12 cellular contexts compared by ENCODE assay signal in genomic region chr5:172797800-172798199, GRCh38. TPM values are rescaled to one million over a fixed set of nuclear protein-coding genes. Genes with fewer than 3 reads are reported as not detected.
DNase-seq lines count a peak whose midpoint lies in the region; ATAC-seq and TF ChIP-seq lines count a peak whose summit lies in the region.
"Had no signal": no experiment of that assay in that cellular context is flagged by ENCODE, and none has a peak within 500 bp of the region (broad histone marks: within the 10 kb centered on the region; RNA-seq: fewer than 3 reads in every experiment).

No MANE protein-coding gene starts in this region.

- peak overlapping the region; percentile 22 for H3K27ac Mint-ChIP-seq in activated T-cell treated with anti-CD3 and anti-CD28 coated beads, Interleukin-2, amount 50 U/mL, for 24 hours

- H3K27me3 Mint-ChIP-seq in activated T-cell treated with anti-CD3 and anti-CD28 coated beads, Interleukin-2, amount 50 U/mL, for 24 hours: no peaks in the 10 kb centered on the region
- no peaks in the 10 kb centered on the region for H3K27me3 Mint-ChIP-seq in activated T-cell treated with anti-CD3 and anti-CD28 coated beads, Interleukin-2, amount 50 U/mL, for 4 hours (ENCODE audit: low read depth)

- TF ChIP-seq CTCF in brain microvascular endothelial cell (IDR thresholded peaks at IDR 0.05; ENCODE audit: low read depth, low read length, missing control alignments) (no peak), transverse colon (IDR thresholded peaks at IDR 0.05) (no peak), testis (IDR thresholded peaks at IDR 0.05) (no peak)

- DNase-seq in activated T-cell treated with anti-CD3 and anti-CD28 coated beads, Interleukin-2, amount 50 U/mL, for 24 hours: no peak
- no peak for DNase-seq in activated T-cell treated with anti-CD3 and anti-CD28 coated beads, Interleukin-2, amount 50 U/mL, for 4 hours
- DNase-seq in brain microvascular endothelial cell (no peak), transverse colon (no peak), NCI-H1694 treated with DMSO at 0.1 percent for 48 hours (lab: John Stamatoyannopoulos, UW) (no peak), testis (no peak), cortex of kidney (lab: John Stamatoyannopoulos, UW) (no peak)
- DNase-seq: activated effector memory CD4-positive, alpha-beta T cell treated with anti-CD3 and anti-CD28 coated beads, Interleukin-2, amount 50 U/mL, for 16 hours; GDM1; SK-N-SH; small intestine had no signal

- intact Hi-C loops in transverse colon (cut with DNase I; ENCODE audit: low total_unique reads) (no loop called here), testis (cut with DNase I; ENCODE audit: low total_unique reads) (loop anchor here (10.0 kb wide), 1 partner anchor 77 kb away; no protein-coding TSS in a partner anchor)

- H3K4me1 ChIP-seq in muscle layer of duodenum (ENCODE audit: control insufficient read depth in 1 of 2, insufficient read depth in 2 of 2, low read length in 2 of 2) (peaks cover 0 to 8% of the 10 kb centered on the region in 2 donors), transverse colon (peaks cover 0 to 23% (median 8%) of the 10 kb centered on the region in 4 donors), testis (peaks cover 10% of the 10 kb centered on the region)

- TF ChIP-seq POLR2A in transverse colon (IDR thresholded peaks at IDR 0.05): no peak
- no peak for TF ChIP-seq POLR2A in testis (IDR thresholded peaks at IDR 0.05)

- no peak for TF ChIP-seq EP300 in transverse colon (IDR thresholded peaks at IDR 0.05; ENCODE audit: low read depth)

- no peaks in the 10 kb centered on the region for H3K36me3 Mint-ChIP-seq in activated T-cell treated with anti-CD3 and anti-CD28 coated beads, Interleukin-2, amount 50 U/mL, for 24 hours (ENCODE audit: low read depth)
- H3K36me3 Mint-ChIP-seq in activated T-cell treated with anti-CD3 and anti-CD28 coated beads, Interleukin-2, amount 50 U/mL, for 4 hours (ENCODE audit: insufficient read depth): no peaks in the 10 kb centered on the region

- H3K27ac ChIP-seq in brain microvascular endothelial cell (peak overlapping the region; percentile 97), muscle layer of duodenum (ENCODE audit: low read length) (peak overlapping the region; percentile 78), transverse colon (peak overlapping the region; percentile 65 to 79 (median 74)), testis (peak overlapping the region in 1 of 2 donors; percentile 47)

- peaks cover 12% of the 10 kb centered on the region for H3K4me1 Mint-ChIP-seq in activated T-cell treated with anti-CD3 and anti-CD28 coated beads, Interleukin-2, amount 50 U/mL, for 24 hours (ENCODE audit: low read depth)
- H3K4me1 Mint-ChIP-seq in activated T-cell treated with anti-CD3 and anti-CD28 coated beads, Interleukin-2, amount 50 U/mL, for 4 hours (ENCODE audit: low read depth): peaks cover 8% of the 10 kb centered on the region

- H3K27me3 ChIP-seq in brain microvascular endothelial cell (replicated peaks) (no peaks in the 10 kb centered on the region), muscle layer of duodenum (ENCODE audit: low read depth, low read length) (no peaks in the 10 kb centered on the region), transverse colon (no peaks in the 10 kb centered on the region), testis (no peaks in the 10 kb centered on the region)

- H3K9me3 Mint-ChIP-seq in activated T-cell treated with anti-CD3 and anti-CD28 coated beads, Interleukin-2, amount 50 U/mL, for 24 hours: no peaks in the 10 kb centered on the region
- H3K9me3 Mint-ChIP-seq in activated T-cell treated with anti-CD3 and anti-CD28 coated beads, Interleukin-2, amount 50 U/mL, for 4 hours: no peaks in the 10 kb centered on the region

- H3K36me3 ChIP-seq in brain microvascular endothelial cell (replicated peaks) (no peaks in the 10 kb centered on the region), muscle layer of duodenum (ENCODE audit: control insufficient read depth in 1 of 2, insufficient read depth in 2 of 2, low read length in 2 of 2) (no peaks in the 10 kb centered on the region), transverse colon (no peaks in the 10 kb centered on the region), testis (ENCODE audit: low read depth, missing control alignments) (no peaks in the 10 kb centered on the region)

- H3K9me3 ChIP-seq in muscle layer of duodenum (ENCODE audit: control insufficient read depth in 1 of 2, low read length in 2 of 2) (no peaks in the 10 kb centered on the region), transverse colon (no peaks in the 10 kb centered on the region), testis (no peaks in the 10 kb centered on the region)
- H3K9me3 ChIP-seq: SK-N-SH had no signal

- no peak overlapping the region for H3K4me3 ChIP-seq in brain microvascular endothelial cell (ENCODE audit: low read depth, low read length)
- no peak overlapping the region for H3K4me3 ChIP-seq in muscle layer of duodenum (ENCODE audit: low read depth in 1 of 2, low read length in 2 of 2)
- H3K4me3 ChIP-seq in transverse colon: no peak overlapping the region
- H3K4me3 ChIP-seq in testis: no peak overlapping the region

- H3K4me3 Mint-ChIP-seq in activated T-cell treated with anti-CD3 and anti-CD28 coated beads, Interleukin-2, amount 50 U/mL, for 24 hours: no peak overlapping the region
- H3K4me3 Mint-ChIP-seq in activated T-cell treated with anti-CD3 and anti-CD28 coated beads, Interleukin-2, amount 50 U/mL, for 4 hours: no peak overlapping the region

- in situ Hi-C loops in brain microvascular endothelial cell (cut with HindIII; ENCODE audit: low pct_ligation_motif_present, low sequenced_read_pairs): no loop called here
- in situ Hi-C loops in transverse colon (cut with MboI; ENCODE audit: low pct_ligation_motif_present in 1 of 4, low pct_unique_long_range_greater_than_20kb in 1 of 4, low sequenced_read_pairs in 3 of 4): no loop called here

- 60 to 68% methylated on average over 4 to 5 of the region's 5 CpGs for WGBS in transverse colon (ENCODE audit: low coverage in 1 of 2), 2 donors
- 79 to 84% methylated on average over 4 to 5 of the region's 5 CpGs for WGBS in testis, 2 donors

- no peak for ATAC-seq in activated T-cell treated with anti-CD3 and anti-CD28 coated beads, Interleukin-2, amount 50 U/mL, for 4 hours

RNA-seq across cellular contexts. Expression of gene DUSP1, which starts 26.8 kb away (rescaled TPM):
- total RNA-seq in activated T-cell treated with anti-CD3 and anti-CD28 coated beads, Interleukin-2, amount 50 U/mL, for 4 hours: 10 to 100 TPM; 11.4 to 15.0 (median 15.0) TPM
- total RNA-seq in transverse colon (100 to 1,000 TPM; 469 to 701 (median 567) TPM), testis (100 to 1,000 TPM; 159 to 172 TPM)
- 86.2 TPM for polyA plus RNA-seq in testis (ENCODE audit: insufficient read depth, low read depth, low replicate concordance)

RNA-seq across cellular contexts. Expression of gene ERGIC1, which starts 36.3 kb away (rescaled TPM):
- 10 to 100 TPM; 28.7 to 36.3 (median 32.1) TPM for total RNA-seq in activated T-cell treated with anti-CD3 and anti-CD28 coated beads, Interleukin-2, amount 50 U/mL, for 4 hours
- total RNA-seq in transverse colon (100 to 1,000 TPM; 125 to 252 (median 184) TPM), testis (10 to 100 TPM; 89.8 to 100.0 TPM)
- polyA plus RNA-seq in testis (ENCODE audit: insufficient read depth, low read depth, low replicate concordance): 94.1 TPM

Comparison
In these comparisons a context has a peak if more than half of its experiments do, and no peak if none do; other contexts are left out.
1. RNA of gene DUSP1, which starts 26.8 kb away (total RNA-seq): 469 to 701 TPM in transverse colon and 159 to 172 TPM in testis; 11.4 to 15.0 TPM in activated T-cell treated with anti-CD3 and anti-CD28 coated beads, Interleukin-2, amount 50 U/mL, for 4 hours; every median in the first group is over 10 times any median in the second.